1 cellular context compared by ENCODE assay signal in genomic region chr3:9731206-9732079, GRCh38.
A peak's percentile ranks its signal among the peaks of the same experiment; 100 is the strongest.
TF ChIP-seq lines count a peak whose summit lies in the region.

Gene BRPF1, plus strand, starts transcription at chr3:9731735. Its CDS starts 2,406 bp downstream, at chr3:9734141.

TF ChIP-seq in K562, 482 proteins besides CTCF, POLR2A, EP300 and RAD21 (continued from another document and continues in another):
- TF ChIP-seq PKNOX1 (IDR thresholded peaks at IDR 0.05): peak; percentile 51
- no peak for TF ChIP-seq ADNP (tag; IDR thresholded peaks at IDR 0.05)
- TF ChIP-seq U2AF1 (optimal IDR thresholded peaks at IDR 0.05; ENCODE audit: low read depth, low read length): peak; percentile 98
- TF ChIP-seq ZNF740 (CRISPR knock-in tag; IDR thresholded peaks at IDR 0.05): no peak
- TF ChIP-seq ZNF740 (tag; IDR thresholded peaks at IDR 0.05): no peak; a peak in 1 of 4 replicates
- TF ChIP-seq PTTG1 (tag; IDR thresholded peaks at IDR 0.05; ENCODE audit: low read depth): no peak
- TF ChIP-seq SMAD2 (IDR thresholded peaks at IDR 0.05; ENCODE audit: low read depth, low read length): no peak
- no peak for TF ChIP-seq NFATC3 (IDR thresholded peaks at IDR 0.05)
- no peak for TF ChIP-seq TCF15 (CRISPR knock-in tag; IDR thresholded peaks at IDR 0.05)
- TF ChIP-seq NR1H2 (CRISPR knock-in tag; IDR thresholded peaks at IDR 0.05): 0 out of 2 replicates have a peak, but pooled peaks have one; percentile 79
- TF ChIP-seq TCF7 (IDR thresholded peaks at IDR 0.05; ENCODE audit: borderline replicate concordance): no peak; the same call in 1 of the 2 replicates
- TF ChIP-seq KAT2B (IDR thresholded peaks at IDR 0.05; ENCODE audit: low read depth, low read length): no peak
- TF ChIP-seq CTBP1 (IDR thresholded peaks at IDR 0.05; ENCODE audit: borderline replicate concordance): peak; percentile 6; the same call in 1 of the 2 replicates
- no peak for TF ChIP-seq PYGO2 (tag; IDR thresholded peaks at IDR 0.05)
- TF ChIP-seq FOXP1 (CRISPR knock-in tag; IDR thresholded peaks at IDR 0.05): no peak
- TF ChIP-seq PBX2 (CRISPR knock-in tag; IDR thresholded peaks at IDR 0.05; ENCODE audit: low read depth): no peak
- TF ChIP-seq PBX2 (tag; conservative IDR thresholded peaks at IDR 0.05; ENCODE audit: low read depth): no peak
- no peak for TF ChIP-seq NELFE (IDR thresholded peaks at IDR 0.05; ENCODE audit: insufficient read depth, insufficient read length)
- TF ChIP-seq ZNF76 (CRISPR knock-in tag; IDR thresholded peaks at IDR 0.05; ENCODE audit: borderline replicate concordance): peak; percentile 86; the same call in 1 of the 2 replicates
- peak; percentile 71 for TF ChIP-seq HNRNPLL (IDR thresholded peaks at IDR 0.05; ENCODE audit: low read depth, low read length, poor library complexity, severe bottlenecking)
- no peak for TF ChIP-seq ZBTB34 (CRISPR knock-in tag; IDR thresholded peaks at IDR 0.05)
- TF ChIP-seq FOSL1 (tag; conservative IDR thresholded peaks at IDR 0.05): peak; percentile 69
- no peak for TF ChIP-seq MAFF (IDR thresholded peaks at IDR 0.05; ENCODE audit: low read length)
- no peak for TF ChIP-seq ESRRA (IDR thresholded peaks at IDR 0.05; ENCODE audit: borderline replicate concordance, low read depth)
- no peak for TF ChIP-seq ZNF780A (CRISPR knock-in tag; IDR thresholded peaks at IDR 0.05)
- TF ChIP-seq ZNF407 (IDR thresholded peaks at IDR 0.05; ENCODE audit: low read depth): peak; percentile 82
- TF ChIP-seq SRSF3 (IDR thresholded peaks at IDR 0.05; ENCODE audit: insufficient read depth, low read length): 0 out of 2 replicates have a peak, but pooled peaks have one; percentile 20
- no peak; the same call in 1 of the 2 replicates for TF ChIP-seq ATF3 (IDR thresholded peaks at IDR 0.05)
- TF ChIP-seq ATF3 (CRISPR knock-in tag; conservative IDR thresholded peaks at IDR 0.05): 0 out of 2 replicates have a peak, but pooled peaks have one; percentile 23
- TF ChIP-seq LCOR (CRISPR knock-in tag; IDR thresholded peaks at IDR 0.05): peak; percentile 86
- TF ChIP-seq ZNF507 (tag; conservative IDR thresholded peaks at IDR 0.05): no peak
- TF ChIP-seq ZNF695 (CRISPR knock-in tag; IDR thresholded peaks at IDR 0.05): no peak
- TF ChIP-seq NR0B1 (IDR thresholded peaks at IDR 0.05; ENCODE audit: partially characterized antibody): no peak
- TF ChIP-seq MTA2 (IDR thresholded peaks at IDR 0.05; ENCODE audit: low read depth): no peak
- no peak for TF ChIP-seq IRF9 (tag; IDR thresholded peaks at IDR 0.05)
- TF ChIP-seq E2F3 (CRISPR knock-in tag; IDR thresholded peaks at IDR 0.05): peak; percentile 93
- TF ChIP-seq NFIC (IDR thresholded peaks at IDR 0.05): peak; percentile 93
- TF ChIP-seq DIDO1 (tag; IDR thresholded peaks at IDR 0.05; ENCODE audit: low read depth): peak; percentile 100
- TF ChIP-seq ZKSCAN1 (IDR thresholded peaks at IDR 0.05; ENCODE audit: low read depth, low read length): peak; percentile 29; the same call in 1 of the 2 replicates
- no peak for TF ChIP-seq ZNF316 (IDR thresholded peaks at IDR 0.05)
- no peak for TF ChIP-seq SIRT6 (IDR thresholded peaks at IDR 0.05; ENCODE audit: low read depth, low read length)
- TF ChIP-seq SMAD4 (CRISPR knock-in tag; conservative IDR thresholded peaks at IDR 0.05): peak; percentile 99
- no peak for TF ChIP-seq FOXP4 (CRISPR knock-in tag; IDR thresholded peaks at IDR 0.05; ENCODE audit: borderline replicate concordance)
- TF ChIP-seq JUNB (CRISPR knock-in tag; conservative IDR thresholded peaks at IDR 0.05): no peak
